In the genomic region with DNA sequence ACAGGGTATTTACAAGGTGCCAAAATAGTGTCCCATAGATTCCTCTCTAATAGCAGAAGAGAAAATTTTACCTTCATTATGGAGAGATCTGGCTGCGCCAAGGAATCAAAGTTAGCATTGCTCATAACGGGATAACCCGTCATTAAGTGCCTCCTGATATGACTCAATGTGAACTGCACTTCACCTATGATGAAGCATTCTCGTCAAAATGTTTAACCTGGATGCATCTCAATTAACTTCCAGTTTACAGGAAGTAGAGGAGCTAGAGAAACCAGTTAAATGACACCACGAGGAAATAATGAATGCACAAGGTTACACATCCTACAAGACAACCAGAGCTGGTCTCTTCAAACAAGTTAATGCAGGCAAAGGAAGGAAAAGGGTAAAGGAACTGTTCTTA, we compare ENCODE assay signal across 10 cellular contexts. TPM values are rescaled to one million over a fixed set of nuclear protein-coding genes. Genes with fewer than 3 reads are reported as not detected.
DNase-seq lines count a peak whose midpoint lies in the region; ATAC-seq and TF ChIP-seq lines count a peak whose summit lies in the region.
"Had no signal": no experiment of that assay in that cellular context is flagged by ENCODE, and none has a peak within 500 bp of the region (broad histone marks: within the 10 kb centered on the region; RNA-seq: fewer than 3 reads in every experiment).

No MANE protein-coding gene starts in this region.

- H3K4me3 Mint-ChIP-seq in activated T-cell treated with anti-CD3 and anti-CD28 coated beads, Interleukin-2, amount 50 U/mL, for 72 hours = peak overlapping the region; percentile 16 to 58
- peak overlapping the region; percentile 8 for H3K4me3 Mint-ChIP-seq in stimulated activated memory B cell treated with anti-CD40 and anti-IgM and Interleukin-4, amounts not matched to agents 10 μg/mL and 1 μg/mL and 100 μg/mL, for 72 hours
- H3K4me3 Mint-ChIP-seq in activated T-helper 2 cell treated with anti-CD3 and anti-CD28 coated beads, Interferon-gamma antibody, Interleukin-2, Interleukin-4, amounts not matched to agents 10 μg/mL and 5 μg/mL and 100 μg/mL, durations not matched to agents 14 hours and 24 hours and 36 hours (ENCODE audit: low read depth) = no peak overlapping the region

- intact Hi-C loops in activated T-helper 2 cell treated with anti-CD3 and anti-CD28 coated beads, Interferon-gamma antibody, Interleukin-2, Interleukin-4, amounts not matched to agents 10 μg/mL and 5 μg/mL and 100 μg/mL, durations not matched to agents 14 hours and 24 hours and 36 hours (cut with micrococcal nuclease) = loop anchor here (1.0 kb wide), 2 partner anchors 28 to 82 kb away; no protein-coding TSS in a partner anchor
- intact Hi-C loops in Right ventricle myocardium superior (cut with DNase I) = no loop called here

- peak; percentile 69 to 72 for ATAC-seq in activated T-cell treated with anti-CD3 and anti-CD28 coated beads, Interleukin-2, amount 50 U/mL, for 72 hours (replicated peaks in 1 of 2)
- peak; percentile 70 for ATAC-seq in HG02678 (IDR thresholded peaks at IDR 0.05; ENCODE audit: unreplicated experiment)
- peak; percentile 70 for ATAC-seq in stimulated activated memory B cell treated with anti-CD40 and anti-IgM and Interleukin-4, amounts not matched to agents 10 μg/mL and 1 μg/mL and 100 μg/mL, for 72 hours
- no peak for ATAC-seq in Right ventricle myocardium superior (ENCODE audit: poor library complexity)

- no peak overlapping the region for H3K27ac ChIP-seq in RWPE1

- no peaks in the 10 kb centered on the region for H3K27me3 Mint-ChIP-seq in activated T-cell treated with anti-CD3 and anti-CD28 coated beads, Interleukin-2, amount 50 U/mL, for 72 hours (ENCODE audit: low read depth)
- no peaks in the 10 kb centered on the region for H3K27me3 Mint-ChIP-seq in stimulated activated memory B cell treated with anti-CD40 and anti-IgM and Interleukin-4, amounts not matched to agents 10 μg/mL and 1 μg/mL and 100 μg/mL, for 72 hours
- H3K27me3 Mint-ChIP-seq in activated T-helper 2 cell treated with anti-CD3 and anti-CD28 coated beads, Interferon-gamma antibody, Interleukin-2, Interleukin-4, amounts not matched to agents 10 μg/mL and 5 μg/mL and 100 μg/mL, durations not matched to agents 14 hours and 24 hours and 36 hours (ENCODE audit: low read depth) = no peaks in the 10 kb centered on the region

- H3K36me3 ChIP-seq in H7 (replicated peaks; ENCODE audit: control insufficient read depth, insufficient read depth, low read length) = peaks cover 2% of the 10 kb centered on the region; the same call in 1 of the 2 replicates

- POLR2A ChIA-PET in RWPE1 (lab: Yijun Ruan, JAX; ENCODE audit: low non-redundant PET) = no interaction called here

- peak; percentile 21 to 58 for DNase-seq in activated T-cell treated with anti-CD3 and anti-CD28 coated beads, Interleukin-2, amount 50 U/mL, for 72 hours
- no peak for DNase-seq in activated T-cell treated with anti-CD3 and anti-CD28 coated beads, Interleukin-2, amount 50 U/mL, for 1 hour
- peak; percentile 87 for DNase-seq in RWPE1 (ENCODE audit: low spot score)
- DNase-seq in activated T-helper 2 cell treated with anti-CD3 and anti-CD28 coated beads, Interferon-gamma antibody, Interleukin-2, Interleukin-4, amounts not matched to agents 10 μg/mL and 5 μg/mL and 100 μg/mL, durations not matched to agents 14 hours and 24 hours and 36 hours (ENCODE audit: low spot score) = no peak
- DNase-seq in Right ventricle myocardium superior = no peak
- no peak for DNase-seq in H7
- DNase-seq: effector CD4-positive, alpha-beta T cell; mesenchymal stem cell had no signal

- no peaks in the 10 kb centered on the region for H3K27me3 ChIP-seq in H7 (ENCODE audit: control insufficient read depth, insufficient read depth, low read length)

- CTCF ChIA-PET in RWPE1 (lab: Yijun Ruan, JAX) = no interaction called here

- peaks cover 65% of the 10 kb centered on the region for H3K4me1 Mint-ChIP-seq in activated T-cell treated with anti-CD3 and anti-CD28 coated beads, Interleukin-2, amount 50 U/mL, for 72 hours (ENCODE audit: low read depth)
- H3K4me1 Mint-ChIP-seq in stimulated activated memory B cell treated with anti-CD40 and anti-IgM and Interleukin-4, amounts not matched to agents 10 μg/mL and 1 μg/mL and 100 μg/mL, for 72 hours = peaks cover 60% of the 10 kb centered on the region
- peaks cover 31% of the 10 kb centered on the region for H3K4me1 Mint-ChIP-seq in activated T-helper 2 cell treated with anti-CD3 and anti-CD28 coated beads, Interferon-gamma antibody, Interleukin-2, Interleukin-4, amounts not matched to agents 10 μg/mL and 5 μg/mL and 100 μg/mL, durations not matched to agents 14 hours and 24 hours and 36 hours (ENCODE audit: low read depth)

- H3K9me3 Mint-ChIP-seq in activated T-cell treated with anti-CD3 and anti-CD28 coated beads, Interleukin-2, amount 50 U/mL, for 72 hours = no peaks in the 10 kb centered on the region
- no peaks in the 10 kb centered on the region for H3K9me3 Mint-ChIP-seq in stimulated activated memory B cell treated with anti-CD40 and anti-IgM and Interleukin-4, amounts not matched to agents 10 μg/mL and 1 μg/mL and 100 μg/mL, for 72 hours
- H3K9me3 Mint-ChIP-seq in activated T-helper 2 cell treated with anti-CD3 and anti-CD28 coated beads, Interferon-gamma antibody, Interleukin-2, Interleukin-4, amounts not matched to agents 10 μg/mL and 5 μg/mL and 100 μg/mL, durations not matched to agents 14 hours and 24 hours and 36 hours = no peaks in the 10 kb centered on the region

- H3K36me3 Mint-ChIP-seq in activated T-cell treated with anti-CD3 and anti-CD28 coated beads, Interleukin-2, amount 50 U/mL, for 72 hours (ENCODE audit: insufficient read depth in 2 of 2) = peaks cover 17 to 27% of the 10 kb centered on the region in 2 donors
- H3K36me3 Mint-ChIP-seq in stimulated activated memory B cell treated with anti-CD40 and anti-IgM and Interleukin-4, amounts not matched to agents 10 μg/mL and 1 μg/mL and 100 μg/mL, for 72 hours = peaks cover 63% of the 10 kb centered on the region
- H3K36me3 Mint-ChIP-seq in activated T-helper 2 cell treated with anti-CD3 and anti-CD28 coated beads, Interferon-gamma antibody, Interleukin-2, Interleukin-4, amounts not matched to agents 10 μg/mL and 5 μg/mL and 100 μg/mL, durations not matched to agents 14 hours and 24 hours and 36 hours (ENCODE audit: low read depth) = peaks cover 62% of the 10 kb centered on the region

- no peak for TF ChIP-seq CTCF in RWPE1 (conservative IDR thresholded peaks at IDR 0.05; ENCODE audit: low read depth)

- H3K27ac Mint-ChIP-seq in activated T-cell treated with anti-CD3 and anti-CD28 coated beads, Interleukin-2, amount 50 U/mL, for 72 hours = peak overlapping the region; percentile 40
- peak overlapping the region; percentile 41 for H3K27ac Mint-ChIP-seq in stimulated activated memory B cell treated with anti-CD40 and anti-IgM and Interleukin-4, amounts not matched to agents 10 μg/mL and 1 μg/mL and 100 μg/mL, for 72 hours
- H3K27ac Mint-ChIP-seq in activated T-helper 2 cell treated with anti-CD3 and anti-CD28 coated beads, Interferon-gamma antibody, Interleukin-2, Interleukin-4, amounts not matched to agents 10 μg/mL and 5 μg/mL and 100 μg/mL, durations not matched to agents 14 hours and 24 hours and 36 hours = no peak overlapping the region

- H3K4me3 ChIP-seq in H7 (ENCODE audit: insufficient read depth, low read depth, low read length) = no peak overlapping the region

RNA-seq across cellular contexts. Expression of gene FBXW11, which starts 17.2 kb away (rescaled TPM):
- total RNA-seq in activated T-cell treated with anti-CD3 and anti-CD28 coated beads, Interleukin-2, amount 50 U/mL, for 72 hours = 10 to 100 TPM; 43.2 to 55.2 TPM
- 47.3 and 51.4 TPM in 2 replicates for total RNA-seq in activated T-helper 2 cell treated with anti-CD3 and anti-CD28 coated beads, Interferon-gamma antibody, Interleukin-2, Interleukin-4, amounts not matched to agents 10 μg/mL and 5 μg/mL and 100 μg/mL, durations not matched to agents 14 hours and 24 hours and 36 hours
- 59.3 TPM for total RNA-seq in Right ventricle myocardium superior
- total RNA-seq in H7 (2014; rRNA removed; shearing (Covaris generic)) = 53.7 and 67.2 TPM in 2 replicates

Comparison
In these comparisons a context has a peak if more than half of its experiments do, and no peak if none do; other contexts are left out.
1. DNase-seq: peak in activated T-cell treated with anti-CD3 and anti-CD28 coated beads, Interleukin-2, amount 50 U/mL, for 72 hours (2 of 2) and RWPE1 (single experiment); none in activated T-cell treated with anti-CD3 and anti-CD28 coated beads, Interleukin-2, amount 50 U/mL, for 1 hour (single experiment), activated T-helper 2 cell treated with anti-CD3 and anti-CD28 coated beads, Interferon-gamma antibody, Interleukin-2, Interleukin-4, amounts not matched to agents 10 μg/mL and 5 μg/mL and 100 μg/mL, durations not matched to agents 14 hours and 24 hours and 36 hours (single experiment), Right ventricle myocardium superior (single experiment) and H7 (single experiment).